In the genomic region with DNA sequence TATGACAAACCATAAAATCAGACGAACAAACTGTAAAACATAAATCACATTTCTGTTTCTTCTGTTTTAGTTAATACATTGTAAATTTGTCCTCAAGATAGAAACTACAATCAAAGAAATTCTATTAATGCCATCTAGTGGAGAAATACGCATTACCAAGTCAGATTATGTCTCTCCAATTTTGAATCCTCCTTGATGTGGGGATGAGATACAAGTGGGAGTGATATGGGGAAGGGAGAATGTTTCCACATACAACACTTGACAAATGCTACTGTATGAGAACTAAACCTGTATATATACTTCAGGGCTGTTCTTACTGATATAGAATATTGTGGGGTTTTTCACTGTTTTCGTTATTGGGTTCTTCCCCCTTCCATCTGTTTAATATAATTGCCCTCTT, we compare ENCODE assay signal across 8 cellular contexts. TPM values are rescaled to one million over a fixed set of nuclear protein-coding genes. Genes with fewer than 3 reads are reported as not detected.
DNase-seq lines count a peak whose midpoint lies in the region; ATAC-seq, FAIRE-seq and TF ChIP-seq lines count a peak whose summit lies in the region.

No MANE protein-coding gene starts in this region.

- no peaks in the 10 kb centered on the region for H3K79me1 ChIP-seq in neuronal stem cell (ENCODE audit: low read depth, low read length)

- no peak overlapping the region for H3K23ac ChIP-seq in neuronal stem cell (ENCODE audit: low read depth, low read length, poor library complexity)

- no peak overlapping the region for H2AK5ac ChIP-seq in neuronal stem cell (ENCODE audit: low read depth, low read length)

- H3K18ac ChIP-seq in neuronal stem cell (ENCODE audit: low read length), result no peak overlapping the region

- H4K8ac ChIP-seq in neuronal stem cell (ENCODE audit: low read depth, low read length), result no peak overlapping the region

- H2BK15ac ChIP-seq in neuronal stem cell (ENCODE audit: low read length), result no peak overlapping the region

- H3K4ac ChIP-seq in neuronal stem cell (ENCODE audit: low read length), result no peak overlapping the region

- FAIRE-seq in keratinocyte (lab: Jason Lieb, UNC), result peak; percentile 32

- CTCF ChIA-PET in SK-N-SH (lab: Yijun Ruan, JAX), result interaction anchor here (0.9 to 2.0 kb wide), 2 partner anchors 9 to 236 kb away, joined by 4 to 9 read pairs; no protein-coding TSS in a partner anchor

- TF ChIP-seq RAD21 in Ishikawa (IDR thresholded peaks at IDR 0.05; ENCODE audit: low read depth) (peak; percentile 49; the same call in 1 of the 2 replicates), SK-N-SH (IDR thresholded peaks at IDR 0.05; ENCODE audit: low read length) (peak; percentile 59)

- no peak for ATAC-seq in HG03108 (IDR thresholded peaks at IDR 0.05; ENCODE audit: unreplicated experiment)

- no peaks in the 10 kb centered on the region for H3F3A ChIP-seq in SK-N-SH (replicated peaks; ENCODE audit: insufficient read depth)

- no peaks in the 10 kb centered on the region for H4K20me1 ChIP-seq in SK-N-SH (ENCODE audit: insufficient read depth)
- H4K20me1 ChIP-seq in keratinocyte (ENCODE audit: control insufficient read depth, extremely low read depth, insufficient read depth, low read length), result no peaks in the 10 kb centered on the region

- POLR2A ChIA-PET in SK-N-SH (lab: Yijun Ruan, JAX), result no interaction called here

- no peak overlapping the region for H3K4me2 ChIP-seq in SK-N-SH
- no peak overlapping the region for H3K4me2 ChIP-seq in keratinocyte (ENCODE audit: control insufficient read depth, extremely low read depth, insufficient read depth, low read depth, low read length)
- H3K4me2 ChIP-seq in neuronal stem cell (ENCODE audit: insufficient read depth, low read length, poor library complexity, severe bottlenecking), result no peak overlapping the region

- dilution Hi-C loops in keratinocyte (cut with MboI; ENCODE audit: extremely low pct_ligation_motif_present, low sequenced_read_pairs), result no loop called here

- TF ChIP-seq CTCF in SK-N-SH (IDR thresholded peaks at IDR 0.05) (peak; percentile 63), keratinocyte (optimal IDR thresholded peaks at IDR 0.05 in 1 of 3, IDR thresholded peaks at IDR 0.05 in 1 of 3, conservative IDR thresholded peaks at IDR 0.05 in 1 of 3; ENCODE audit: extremely low read depth in 1 of 3, insufficient read depth in 2 of 3, low read length in 3 of 3) (peak in 2 of 3 experiments; percentile 26 to 51)

- H3K27me3 ChIP-seq in SK-N-SH (ENCODE audit: insufficient read depth), result 0 out of 2 replicates have a peak, but pooled peaks cover 5% of the 10 kb centered on the region
- H3K27me3 ChIP-seq in keratinocyte (ENCODE audit: control insufficient read depth, extremely low read depth, insufficient read depth, low read length), result peaks cover 12% of the 10 kb centered on the region
- no peaks in the 10 kb centered on the region for H3K27me3 ChIP-seq in neuronal stem cell (ENCODE audit: control insufficient read depth in 3 of 3, insufficient read depth in 3 of 3, low read depth in 1 of 3, low read length in 3 of 3)

- no peak overlapping the region for H2BK120ac ChIP-seq in neuronal stem cell (ENCODE audit: low read depth, low read length)

- H3K36me3 ChIP-seq in SK-N-SH (replicated peaks in 1 of 2; ENCODE audit: control insufficient read depth in 1 of 2, insufficient read depth in 2 of 2, low read length in 1 of 2), result no peaks in the 10 kb centered on the region
- H3K36me3 ChIP-seq in keratinocyte (ENCODE audit: control insufficient read depth in 2 of 2, extremely low read depth in 1 of 2, insufficient read depth in 2 of 2, low read length in 2 of 2), result no peaks in the 10 kb centered on the region
- H3K36me3 ChIP-seq in neuronal stem cell (replicated peaks in 1 of 2; ENCODE audit: control insufficient read depth in 2 of 2, insufficient read depth in 2 of 2, low read length in 2 of 2), result peaks cover 0 to 3% of the 10 kb centered on the region in 2 donors

- H3K79me2 ChIP-seq in SK-N-SH (ENCODE audit: insufficient read depth) (no peaks in the 10 kb centered on the region), keratinocyte (ENCODE audit: control insufficient read depth, insufficient read depth, low read length) (no peaks in the 10 kb centered on the region)

- H2BK5ac ChIP-seq in neuronal stem cell (ENCODE audit: low read length), result no peak overlapping the region

- TF ChIP-seq EP300 in Ishikawa (IDR thresholded peaks at IDR 0.05; ENCODE audit: borderline replicate concordance) (no peak), SK-N-SH (IDR thresholded peaks at IDR 0.05; ENCODE audit: borderline replicate concordance in 1 of 2, low read depth in 1 of 2, low read length in 1 of 2) (no peak)

- H3K27ac ChIP-seq in SK-N-SH (ENCODE audit: low read depth in 2 of 2, low read length in 1 of 2) (no peak overlapping the region), keratinocyte (ENCODE audit: control insufficient read depth, insufficient read depth, low read length) (no peak overlapping the region), neuronal stem cell (replicated peaks; ENCODE audit: low read length) (no peak overlapping the region)

- H3K4me3 ChIP-seq in SK-N-SH (ENCODE audit: low read depth in 2 of 2, low read length in 1 of 2) (no peak overlapping the region; a peak in 1 of 4 replicates), keratinocyte (ENCODE audit: control insufficient read depth in 2 of 3, extremely low read depth in 1 of 3, insufficient read depth in 2 of 3, low read depth in 1 of 3, low read length in 3 of 3) (no peak overlapping the region), neuronal stem cell (ENCODE audit: low read length in 2 of 2) (no peak overlapping the region)

- H3K9me3 ChIP-seq in SK-N-SH, result no peaks in the 10 kb centered on the region
- no peaks in the 10 kb centered on the region for H3K9me3 ChIP-seq in keratinocyte (ENCODE audit: control insufficient read depth, low read depth, low read length)
- no peaks in the 10 kb centered on the region for H3K9me3 ChIP-seq in neuronal stem cell (replicated peaks in 1 of 2; ENCODE audit: control insufficient read depth in 2 of 2, insufficient read depth in 1 of 2, low read depth in 1 of 2, low read length in 2 of 2)

- no peak overlapping the region for H3K14ac ChIP-seq in neuronal stem cell (ENCODE audit: low read length)

- WGBS in SK-N-SH (ENCODE audit: low lambda C conversion rate), result 18% methylated on average over 3 of the region's 3 CpGs
- WGBS in neuronal stem cell (ENCODE audit: extremely low coverage in 2 of 2, insufficient read length in 2 of 2, insufficient replicate concordance in 1 of 2), 2 donors, result no CpG with 5 or more reads among the region's 3 CpGs

- no peaks in the 10 kb centered on the region; a peak in 2 of 4 replicates for H3K4me1 ChIP-seq in SK-N-SH (ENCODE audit: control insufficient read depth in 1 of 2, insufficient read depth in 2 of 2, low read depth in 1 of 2, low read length in 1 of 2)
- no peaks in the 10 kb centered on the region for H3K4me1 ChIP-seq in keratinocyte (ENCODE audit: control insufficient read depth, extremely low read depth, insufficient read depth, low read length)
- peaks cover 2 to 15% of the 10 kb centered on the region in 2 donors for H3K4me1 ChIP-seq in neuronal stem cell (ENCODE audit: control insufficient read depth in 2 of 2, insufficient read depth in 1 of 2, low read depth in 1 of 2, low read length in 2 of 2)

- H2AFZ ChIP-seq in SK-N-SH (ENCODE audit: low read depth) (no peak overlapping the region), keratinocyte (ENCODE audit: control insufficient read depth, low read length) (no peak overlapping the region), neuronal stem cell (ENCODE audit: low read length) (no peak overlapping the region)

- no peak overlapping the region for H4K91ac ChIP-seq in neuronal stem cell (ENCODE audit: low read depth, low read length, poor library complexity)

- H2BK12ac ChIP-seq in neuronal stem cell (ENCODE audit: low read length), result no peak overlapping the region

- H3K9ac ChIP-seq in SK-N-SH, result no peak overlapping the region
- H3K9ac ChIP-seq in keratinocyte (ENCODE audit: control insufficient read depth, extremely low read depth, insufficient read depth, low read length), result no peak overlapping the region
- H3K9ac ChIP-seq in neuronal stem cell (ENCODE audit: low read depth, low read length, poor library complexity), result no peak overlapping the region

- H3K9me1 ChIP-seq in keratinocyte (ENCODE audit: control insufficient read depth, extremely low read depth, insufficient read depth, low read length), result no peaks in the 10 kb centered on the region

- in situ Hi-C loops in Caki2 (cut with HindIII; ENCODE audit: low pct_unique_long_range_greater_than_20kb, low sequenced_read_pairs), result no loop called here

- DNase-seq in Caki2 (ENCODE audit: low read depth), result peak; percentile 30
- peak; percentile 33 for DNase-seq in SK-N-SH
- DNase-seq in keratinocyte (ENCODE audit: low read depth, low spot score), result no peak
- DNase-seq in retina, result no peak
- DNase-seq in HK-2 (ENCODE audit: unreplicated experiment), result no peak
- DNase-seq in neuronal stem cell (ENCODE audit: low spot score), result no peak

- H3K9me2 ChIP-seq in SK-N-SH, result no peaks in the 10 kb centered on the region

TF ChIP-seq in Ishikawa, 13 proteins besides CTCF, POLR2A, EP300 and RAD21 (continues in another document):
- TF ChIP-seq EGR1 (IDR thresholded peaks at IDR 0.05) (no peak), ZBTB7A (IDR thresholded peaks at IDR 0.05; ENCODE audit: low read depth) (no peak), CEBPB (IDR thresholded peaks at IDR 0.05) (no peak), CREB1 (IDR thresholded peaks at IDR 0.05; ENCODE audit: low read depth) (no peak)

TF ChIP-seq in SK-N-SH, 30 proteins besides CTCF, POLR2A, EP300 and RAD21:
- peak; percentile 24; the same call in 1 of the 2 replicates for TF ChIP-seq GATA2 (CRISPR knock-in tag; IDR thresholded peaks at IDR 0.05)
- peak; percentile 21; the same call in 1 of the 2 replicates for TF ChIP-seq SMC3 (IDR thresholded peaks at IDR 0.05; ENCODE audit: low read depth, low read length)
- TF ChIP-seq TEAD4 (IDR thresholded peaks at IDR 0.05; ENCODE audit: borderline replicate concordance, insufficient read depth), result no peak

RNA-seq across cellular contexts. Expression of a gene that starts 2.6 kb away (rescaled TPM):
- total RNA-seq in Caki2 (2014; rRNA removed; shearing (Covaris generic); ENCODE audit: low replicate concordance), result 0.10 and 0.14 TPM in 2 replicates
- polyA plus RNA-seq in SK-N-SH (2012; rRNA removed) (0.06 and 0.10 TPM in 2 replicates), keratinocyte (not detected in 3 replicates)
- polyA plus RNA-seq in SK-N-SH (2012; cell fraction: cytosol; rRNA removed), result 0.05 and 0.19 TPM in 2 replicates
- 0.13 and 0.15 TPM in 2 replicates for polyA plus RNA-seq in SK-N-SH (2012; cell fraction: nucleus; rRNA removed)
- polyA plus RNA-seq in keratinocyte (2011; ENCODE audit: low read depth), result not detected
- polyA plus RNA-seq in keratinocyte (2011; cell fraction: cytosol; rRNA removed), result not detected in 2 replicates
- not detected in 2 replicates for polyA plus RNA-seq in keratinocyte (2011; cell fraction: nucleus; rRNA removed)
- not detected in 2 replicates for polyA plus RNA-seq in keratinocyte (2012; ENCODE audit: low replicate concordance)
- not detected in 3 replicates for polyA minus RNA-seq in keratinocyte
- not detected for polyA minus RNA-seq in keratinocyte (2011; cell fraction: cytosol; rRNA and poly(A)+ RNA removed)
- not detected in 2 replicates for polyA minus RNA-seq in keratinocyte (2011; cell fraction: nucleus; rRNA and poly(A)+ RNA removed)
- polyA plus RNA-seq in neuronal stem cell (2013, experiment 1 of 2), result 4.1 TPM
- 3.9 TPM for polyA plus RNA-seq in neuronal stem cell (2013, experiment 2 of 2)

Comparison
In these comparisons a context has a peak if more than half of its experiments do, and no peak if none do; other contexts are left out.
1. DNase-seq: peak in Caki2 (single experiment) and SK-N-SH (single experiment); none in keratinocyte (single experiment), retina (single experiment), HK-2 (single experiment) and neuronal stem cell (single experiment).